32 cellular contexts compared by ENCODE assay signal in the genomic region with DNA sequence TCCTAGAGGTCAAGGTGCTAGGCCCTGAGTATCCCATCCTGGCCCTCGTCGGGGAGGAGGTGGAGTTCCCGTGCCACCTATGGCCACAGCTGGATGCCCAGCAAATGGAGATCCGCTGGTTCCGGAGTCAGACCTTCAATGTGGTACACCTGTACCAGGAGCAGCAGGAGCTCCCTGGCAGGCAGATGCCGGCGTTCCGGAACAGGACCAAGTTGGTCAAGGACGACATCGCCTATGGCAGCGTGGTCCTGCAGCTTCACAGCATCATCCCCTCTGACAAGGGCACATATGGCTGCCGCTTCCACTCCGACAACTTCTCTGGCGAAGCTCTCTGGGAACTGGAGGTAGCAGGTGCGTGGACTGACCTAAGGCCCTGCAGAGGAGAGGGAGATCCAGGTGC. TPM values are rescaled to one million over a fixed set of nuclear protein-coding genes. Genes with fewer than 3 reads are reported as not detected.
"Had no signal": no experiment of that assay in that cellular context is flagged by ENCODE, and none has a peak within 500 bp of the region (broad histone marks: within the 10 kb centered on the region; RNA-seq: fewer than 3 reads in every experiment).

No MANE protein-coding gene starts in this region.

- H3K27me3 ChIP-seq: thyroid gland had no signal

- DNase-seq: activated CD4-positive, alpha-beta memory T cell treated with anti-CD3 and anti-CD28 coated beads for 36 hours; activated CD4-positive, alpha-beta T cell treated with anti-CD3 and anti-CD28 coated beads, Interleukin-2, amount 10 ng/mL, durations not matched to agents 24 days and 14 days; activated CD4-positive, CD25-positive, alpha-beta regulatory T cell treated with anti-CD3 and anti-CD28 coated beads, Interleukin-2, amount 50 U/mL, for 72 hours; activated naive CD4-positive, alpha-beta T cell; activated T-cell treated with anti-CD3 and anti-CD28 coated beads, Interleukin-2, amount 50 U/mL, for 4 hours; anterior cingulate cortex; endodermal cell; foreskin keratinocyte; heart left ventricle; hypothalamus; immature natural killer cell; lower lobe of right lung; mesenchymal stem cell; natural killer cell; stimulated activated CD4-positive, alpha-beta T cell treated with anti-CD3 and anti-CD28 coated beads, Interleukin-12 subunit alpha, Interleukin-12 subunit beta, amount 100 ng/mL, for 4 hours; stimulated activated CD4-positive, alpha-beta T cell treated with anti-CD3 and anti-CD28 coated beads, Interleukin-4, amount 100 ng/mL, for 4 hours; stimulated activated CD8-positive, alpha-beta memory T cell treated with anti-CD3 and anti-CD28 coated beads, Interleukin-4, amount 100 ng/mL, for 48 hours; stimulated activated naive CD8-positive, alpha-beta T cell treated with anti-CD3 and anti-CD28 coated beads, Interleukin-15, amount 100 ng/mL, for 72 hours; substantia nigra; T-helper 9 cell; thyroid gland; upper lobe of left lung; WERI-Rb-1 had no signal

- ATAC-seq: activated naive CD4-positive, alpha-beta T cell treated with anti-CD3 and anti-CD28 coated beads, Interleukin-2, amount 50 U/mL, for 72 hours; activated T-cell treated with anti-CD3 and anti-CD28 coated beads, Interleukin-2, amount 50 U/mL, for 4 hours; esophagus mucosa; foreskin keratinocyte; heart left ventricle; lower lobe of right lung; natural killer cell; right lobe of liver; stimulated activated memory B cell treated with anti-CD40 and anti-IgM and Interleukin-4, amounts not matched to agents 10 μg/mL and 1 μg/mL and 100 μg/mL, for 72 hours; stimulated activated naive CD8-positive, alpha-beta T cell treated with anti-CD3 and anti-CD28 coated beads, Interleukin-15, amount 100 ng/mL, for 72 hours had no signal

- H3K4me2 ChIP-seq: neural progenitor cell had no signal

- H3K4me1 ChIP-seq: foreskin keratinocyte, neural progenitor cell had no signal

- H3K9ac ChIP-seq: neural progenitor cell had no signal

- H3K9me3 ChIP-seq: heart left ventricle, lower lobe of right lung, right lobe of liver, thyroid gland, upper lobe of left lung had no signal

- H3K27ac ChIP-seq: foreskin keratinocyte, lower lobe of right lung, neural progenitor cell, right lobe of liver, thyroid gland, upper lobe of left lung, WERI-Rb-1 had no signal

- H3K4me3 ChIP-seq: heart left ventricle, lower lobe of right lung, neural progenitor cell, right lobe of liver, thyroid gland, upper lobe of left lung had no signal

- H3K36me3 ChIP-seq: lower lobe of right lung, neural progenitor cell, right lobe of liver, thyroid gland, WERI-Rb-1 had no signal

RNA-seq across cellular contexts. Expression of a gene that starts 7.9 kb away (rescaled TPM):
- total RNA-seq: activated CD4-positive, alpha-beta memory T cell treated with anti-CD3 and anti-CD28 coated beads for 36 hours; bronchial epithelial cell; endodermal cell; kidney epithelial cell had no signal

RNA-seq across cellular contexts. Expression of a gene that starts 59.3 kb away (rescaled TPM):
- total RNA-seq: activated CD4-positive, alpha-beta memory T cell treated with anti-CD3 and anti-CD28 coated beads for 36 hours; activated CD4-positive, alpha-beta T cell treated with anti-CD3 and anti-CD28 coated beads, Interleukin-2, amount 10 ng/mL, durations not matched to agents 24 days and 14 days; activated naive CD4-positive, alpha-beta T cell treated with anti-CD3 and anti-CD28 coated beads, Interleukin-2, amount 50 U/mL, for 72 hours; activated T-cell treated with anti-CD3 and anti-CD28 coated beads, Interleukin-2, amount 50 U/mL, for 4 hours; bronchial epithelial cell; endodermal cell; esophagus mucosa; foreskin keratinocyte; kidney epithelial cell; lower lobe of right lung; mononuclear cell; natural killer cell; right lobe of liver; skeletal muscle tissue had no signal
